ENCODE assay signal across 24 cellular contexts in the genomic region with DNA sequence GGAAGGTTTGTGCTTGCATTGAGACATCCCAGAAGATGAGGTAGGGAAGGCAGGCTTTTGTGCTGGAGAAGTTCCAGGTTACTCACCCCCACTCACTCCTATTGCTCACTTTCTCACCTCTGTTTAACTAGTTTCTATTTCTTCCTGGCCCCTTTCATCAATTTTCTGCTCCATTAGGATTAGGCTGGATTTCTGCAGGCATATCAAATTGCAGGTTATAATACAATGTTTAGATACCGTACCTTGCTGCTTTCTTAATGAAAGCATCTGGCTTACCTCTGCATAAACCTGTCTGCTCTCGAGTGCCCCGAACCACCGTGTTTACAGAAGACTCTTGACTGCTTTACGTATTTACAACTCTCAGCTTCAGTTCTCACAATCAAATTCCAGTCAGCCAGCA.
DNase-seq lines count a peak whose midpoint lies in the region; ATAC-seq and TF ChIP-seq lines count a peak whose summit lies in the region.
"Had no signal": no experiment of that assay in that cellular context is flagged by ENCODE, and none has a peak within 500 bp of the region (broad histone marks: within the 10 kb centered on the region; RNA-seq: fewer than 3 reads in every experiment).

No MANE protein-coding gene starts in this region.

- no peaks in the 10 kb centered on the region for H3K9me3 ChIP-seq in upper lobe of right lung
- H3K9me3 ChIP-seq: ovary, SK-N-SH had no signal

- H3K27me3 ChIP-seq in upper lobe of right lung = no peaks in the 10 kb centered on the region
- H3K27me3 ChIP-seq: ovary had no signal

- TF ChIP-seq CTCF in fibroblast of mammary gland (conservative IDR thresholded peaks at IDR 0.05; ENCODE audit: control insufficient read depth, insufficient read depth, low read depth, low read length) (no peak), upper lobe of right lung (IDR thresholded peaks at IDR 0.05) (no peak)

- peak; percentile 66 for ATAC-seq in upper lobe of right lung
- ATAC-seq in GM19395 (IDR thresholded peaks at IDR 0.05; ENCODE audit: unreplicated experiment) = no peak
- ATAC-seq in GM19467 (IDR thresholded peaks at IDR 0.05; ENCODE audit: unreplicated experiment) = no peak
- ATAC-seq: naive thymus-derived CD4-positive, alpha-beta T cell; sciatic nerve had no signal

- no peak overlapping the region for H3K27ac ChIP-seq in upper lobe of right lung
- H3K27ac ChIP-seq: GM23248, ovary, VCaP had no signal

- H3K4me1 ChIP-seq in upper lobe of right lung = no peaks in the 10 kb centered on the region

- intact Hi-C loops in upper lobe of right lung (cut with DNase I) = no loop called here

- no peak overlapping the region for H3K4me3 ChIP-seq in fibroblast of mammary gland (ENCODE audit: control insufficient read depth, low read depth, low read length)
- H3K4me3 ChIP-seq in upper lobe of right lung = no peak overlapping the region
- H3K4me3 ChIP-seq: GM23248, ovary had no signal

- H3K36me3 ChIP-seq in upper lobe of right lung = no peaks in the 10 kb centered on the region
- H3K36me3 ChIP-seq: ovary had no signal

- peak; percentile 1 for DNase-seq in NCI-H345 treated with DMSO at 0.1 percent for 48 hours (lab: John Stamatoyannopoulos, UW; ENCODE audit: unreplicated experiment)
- no peak for DNase-seq in NCI-H345 (lab: John Stamatoyannopoulos, UW)
- DNase-seq in NCI-H748 (lab: John Stamatoyannopoulos, UW; ENCODE audit: unreplicated experiment) = peak; percentile 63
- peak; percentile 35 for DNase-seq in fibroblast of mammary gland (ENCODE audit: low read depth)
- DNase-seq in upper lobe of right lung = no peak
- DNase-seq in central memory CD4-positive, alpha-beta T cell = no peak
- DNase-seq: activated CD4-positive, alpha-beta T cell treated with anti-CD3 and anti-CD28 coated beads, Interleukin-2, amount 50 U/mL, for 1 hour; activated CD8-positive, alpha-beta memory T cell treated with anti-CD3 and anti-CD28 coated beads, Interleukin-2, amount 50 U/mL, for 48 hours; activated naive CD8-positive, alpha-beta T cell treated with anti-CD3 and anti-CD28 coated beads for 36 hours; CD8-positive, alpha-beta memory T cell; endodermal cell; GM23248; mesendoderm; naive thymus-derived CD4-positive, alpha-beta T cell; NCI-H1092 treated with DMSO at 0.1 percent for 48 hours; ovary; RPMI8226; SK-N-SH; stimulated activated CD4-positive, alpha-beta T cell treated with anti-CD3 and anti-CD28 coated beads, Interleukin-15, amount 100 ng/mL, for 24 hours; stimulated activated CD8-positive, alpha-beta memory T cell treated with anti-CD3 and anti-CD28 coated beads, Interleukin-4, amount 100 ng/mL, for 48 hours had no signal

Comparison
In these comparisons a context has a peak if more than half of its experiments do, and no peak if none do; other contexts are left out.
1. DNase-seq: peak in NCI-H345 treated with DMSO at 0.1 percent for 48 hours (single experiment), NCI-H748 (single experiment) and fibroblast of mammary gland (single experiment); none in NCI-H345 (single experiment), upper lobe of right lung (single experiment) and central memory CD4-positive, alpha-beta T cell (single experiment).